In the genomic region with DNA sequence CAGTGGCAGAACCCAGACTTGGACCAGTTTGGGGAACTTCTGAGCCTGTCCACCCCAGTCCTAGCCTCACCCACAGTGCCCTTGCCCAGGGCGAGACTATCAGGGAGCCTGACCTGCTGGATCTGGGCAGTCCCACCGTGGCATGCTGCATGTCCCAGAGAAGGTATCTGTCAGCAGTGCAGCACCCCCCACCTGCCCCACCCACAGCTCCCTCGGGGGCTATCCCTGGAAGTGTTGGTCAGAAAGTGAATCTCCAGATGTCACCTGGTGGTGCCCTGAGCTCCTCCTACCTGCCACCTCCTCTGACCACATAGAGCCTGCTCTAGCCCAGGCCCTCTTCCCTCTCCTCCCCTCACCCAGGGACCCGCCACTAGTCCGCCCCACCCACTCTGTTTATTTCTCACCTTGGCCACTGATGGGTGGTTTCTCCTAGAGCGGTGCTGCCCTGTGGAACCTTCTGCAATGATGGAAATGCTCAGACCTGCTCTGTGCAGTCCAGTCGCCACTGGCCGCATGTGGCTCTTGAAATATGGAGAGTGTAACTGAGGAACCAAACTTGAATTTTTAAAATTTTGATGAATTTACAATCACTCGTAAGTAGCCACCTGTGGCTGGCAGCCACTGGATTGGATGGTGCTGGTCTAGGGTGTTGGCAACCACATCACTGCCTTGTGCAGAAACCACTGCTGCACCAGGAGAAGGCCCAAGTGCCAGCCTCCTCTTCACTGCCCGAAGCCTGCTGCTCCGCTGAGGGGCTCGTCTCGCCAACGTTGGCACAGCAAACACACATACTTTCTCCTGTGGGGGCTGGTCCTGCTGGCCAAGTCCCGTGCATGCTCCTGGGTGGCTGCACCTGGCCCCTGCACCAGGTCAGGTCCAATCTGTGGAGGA, we compare ENCODE assay signal across 16 cellular contexts. TPM values are rescaled to one million over a fixed set of nuclear protein-coding genes. Genes with fewer than 3 reads are reported as not detected.
"Had no signal": no experiment of that assay in that cellular context is flagged by ENCODE, and none has a peak within 500 bp of the region (broad histone marks: within the 10 kb centered on the region; RNA-seq: fewer than 3 reads in every experiment).

No MANE protein-coding gene starts in this region.

- H3K27me3 ChIP-seq: brain microvascular endothelial cell, heart left ventricle, SJSA1, stomach, transverse colon had no signal

- H3K27ac Mint-ChIP-seq: activated CD4-positive, alpha-beta memory T cell treated with anti-CD3 and anti-CD28 coated beads, Interleukin-2, amount 10 ng/mL, durations not matched to agents 7 days and 5 days; activated naive CD4-positive, alpha-beta T cell treated with anti-CD3 and anti-CD28 coated beads for 36 hours; activated T-helper 17 cell treated with anti-CD3 and anti-CD28 coated beads, Interleukin-2, amount 50 U/mL, for 72 hours; nephron progenitor cell; T-helper 2 cell treated with Interferon-gamma antibody and Interleukin-4, amounts not matched to agents 5 μg/mL and 100 μg/mL, for 36 hours had no signal

- H3K27ac ChIP-seq: brain microvascular endothelial cell, heart left ventricle, SJSA1, stomach, transverse colon had no signal

- H3K9me3 ChIP-seq: SJSA1, stomach, transverse colon had no signal

- DNase-seq: activated CD4-positive, alpha-beta memory T cell treated with anti-CD3 and anti-CD28 coated beads, Interleukin-2, amount 10 ng/mL, durations not matched to agents 7 days and 5 days; activated naive CD4-positive, alpha-beta T cell treated with anti-CD3 and anti-CD28 coated beads for 36 hours; amniotic stem cell; brain microvascular endothelial cell; nephron progenitor cell; stimulated activated CD4-positive, alpha-beta T cell treated with anti-CD3 and anti-CD28 coated beads, Interleukin-15, amount 100 ng/mL, for 24 hours; stimulated activated CD4-positive, alpha-beta T cell treated with anti-CD3 and anti-CD28 coated beads, Interleukin-4, amount 100 ng/mL, for 4 hours; stomach; SW 1271; transverse colon had no signal

- H3K27me3 Mint-ChIP-seq: activated CD4-positive, alpha-beta memory T cell treated with anti-CD3 and anti-CD28 coated beads, Interleukin-2, amount 10 ng/mL, durations not matched to agents 7 days and 5 days; activated T-helper 17 cell treated with anti-CD3 and anti-CD28 coated beads, Interleukin-2, amount 50 U/mL, for 72 hours had no signal

- H3K9me3 Mint-ChIP-seq: activated CD4-positive, alpha-beta memory T cell treated with anti-CD3 and anti-CD28 coated beads, Interleukin-2, amount 10 ng/mL, durations not matched to agents 7 days and 5 days; activated naive CD4-positive, alpha-beta T cell treated with anti-CD3 and anti-CD28 coated beads for 36 hours; activated T-helper 17 cell treated with anti-CD3 and anti-CD28 coated beads, Interleukin-2, amount 50 U/mL, for 72 hours; nephron progenitor cell; T-helper 2 cell treated with Interferon-gamma antibody and Interleukin-4, amounts not matched to agents 5 μg/mL and 100 μg/mL, for 36 hours had no signal

- H3K4me3 Mint-ChIP-seq: activated CD4-positive, alpha-beta memory T cell treated with anti-CD3 and anti-CD28 coated beads, Interleukin-2, amount 10 ng/mL, durations not matched to agents 7 days and 5 days; activated naive CD4-positive, alpha-beta T cell treated with anti-CD3 and anti-CD28 coated beads for 36 hours; activated T-helper 17 cell treated with anti-CD3 and anti-CD28 coated beads, Interleukin-2, amount 50 U/mL, for 72 hours; nephron progenitor cell; T-helper 2 cell treated with Interferon-gamma antibody and Interleukin-4, amounts not matched to agents 5 μg/mL and 100 μg/mL, for 36 hours had no signal

- ATAC-seq: activated CD4-positive, CD25-positive, alpha-beta regulatory T cell treated with anti-CD3 and anti-CD28 coated beads, Interleukin-2, amount 50 U/mL, for 24 hours; activated T-helper 17 cell treated with anti-CD3 and anti-CD28 coated beads, Interleukin-2, amount 50 U/mL, for 72 hours; heart left ventricle had no signal

- H3K36me3 ChIP-seq: brain microvascular endothelial cell, SJSA1 had no signal

- H3K4me1 ChIP-seq: SJSA1 had no signal

- H3K4me3 ChIP-seq: heart left ventricle, lung, SJSA1, stomach, transverse colon had no signal

- H3K4me1 Mint-ChIP-seq: activated T-helper 17 cell treated with anti-CD3 and anti-CD28 coated beads, Interleukin-2, amount 50 U/mL, for 72 hours had no signal

RNA-seq across cellular contexts. Expression of gene FBLN2, which starts 55.7 kb away (rescaled TPM):
- total RNA-seq: activated CD4-positive, alpha-beta memory T cell treated with anti-CD3 and anti-CD28 coated beads, Interleukin-2, amount 10 ng/mL, durations not matched to agents 7 days and 5 days; activated naive CD4-positive, alpha-beta T cell treated with anti-CD3 and anti-CD28 coated beads for 36 hours had no signal
